ENCODE assay signal across 11 cellular contexts in the genomic region with DNA sequence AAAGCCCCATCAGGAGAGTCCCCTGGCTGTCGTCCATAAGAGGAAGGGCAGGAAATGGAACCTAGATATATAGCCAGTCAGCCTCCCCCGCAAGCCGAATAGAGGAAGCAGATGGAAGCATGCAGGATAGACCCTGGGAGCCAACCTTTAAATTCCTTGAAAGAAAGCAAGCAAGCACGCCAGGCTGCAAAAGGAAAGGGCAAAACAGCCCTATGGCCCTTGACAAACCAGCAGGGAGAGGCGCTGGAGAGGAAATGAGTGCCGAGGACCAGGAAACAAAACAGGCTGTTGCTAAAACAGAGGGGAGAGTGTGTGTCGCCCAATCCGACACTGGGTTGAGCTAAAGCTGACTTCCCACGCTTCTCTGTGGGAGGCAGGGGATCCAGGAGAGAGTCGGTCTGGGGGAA.
A peak's percentile ranks its signal among the peaks of the same experiment; 100 is the strongest.
DNase-seq lines count a peak whose midpoint lies in the region; ATAC-seq and TF ChIP-seq lines count a peak whose summit lies in the region.
"Had no signal": no experiment of that assay in that cellular context is flagged by ENCODE, and none has a peak within 500 bp of the region (broad histone marks: within the 10 kb centered on the region; RNA-seq: fewer than 3 reads in every experiment).

No MANE protein-coding gene starts in this region.

- intact Hi-C loops in A673 (cut with micrococcal nuclease; ENCODE audit: unreplicated experiment): no loop called here

- TF ChIP-seq CTCF in A673 (conservative IDR thresholded peaks at IDR 0.05; ENCODE audit: low read depth, low read length): 0 out of 2 replicates have a peak, but pooled peaks have one; percentile 9

- H3K9me3 ChIP-seq in A673 (ENCODE audit: low read depth, low read length, poor library complexity, severe bottlenecking) (no peaks in the 10 kb centered on the region), muscle layer of duodenum (ENCODE audit: control insufficient read depth in 1 of 2, low read length in 2 of 2) (no peaks in the 10 kb centered on the region)
- H3K9me3 ChIP-seq in effector memory CD4-positive, alpha-beta T cell (ENCODE audit: control insufficient read depth, low read length): no peaks in the 10 kb centered on the region
- H3K9me3 ChIP-seq: esophagus squamous epithelium had no signal

- H3K36me3 ChIP-seq in A673 (ENCODE audit: insufficient read depth, low read length, poor library complexity, severe bottlenecking) (no peaks in the 10 kb centered on the region), muscle layer of duodenum (ENCODE audit: control insufficient read depth in 1 of 2, insufficient read depth in 2 of 2, low read length in 2 of 2) (no peaks in the 10 kb centered on the region)
- no peaks in the 10 kb centered on the region for H3K36me3 ChIP-seq in effector memory CD4-positive, alpha-beta T cell (ENCODE audit: control insufficient read depth, insufficient read depth, low read length)
- H3K36me3 ChIP-seq: esophagus squamous epithelium had no signal

- H3K27me3 ChIP-seq in A673 (replicated peaks; ENCODE audit: insufficient read depth, low read depth, low read length, poor library complexity): no peaks in the 10 kb centered on the region
- no peaks in the 10 kb centered on the region for H3K27me3 ChIP-seq in muscle layer of duodenum (ENCODE audit: low read depth, low read length)
- no peaks in the 10 kb centered on the region for H3K27me3 ChIP-seq in effector memory CD4-positive, alpha-beta T cell (replicated peaks; ENCODE audit: control insufficient read depth, insufficient read depth, low read length, poor library complexity, severe bottlenecking)
- H3K27me3 ChIP-seq: esophagus squamous epithelium had no signal

- CTCF ChIA-PET in A673 (lab: Charles Lee): no interaction called here

- BruUV-seq in A673 (replicated peaks; lab: Mats Ljungman, UMichigan): no TSS peak

- in situ Hi-C loops in KBM-7 (cut with MboI; ENCODE audit: low pct_unique_long_range_greater_than_20kb, low sequenced_read_pairs): no loop called here

- H3K4me3 ChIP-seq in A673 (ENCODE audit: low read depth, low read length, poor library complexity, severe bottlenecking): peak overlapping the region; percentile 33
- peak overlapping the region; percentile 18 to 42 for H3K4me3 ChIP-seq in muscle layer of duodenum (ENCODE audit: low read depth in 1 of 2, low read length in 2 of 2)
- no peak overlapping the region for H3K4me3 ChIP-seq in effector memory CD4-positive, alpha-beta T cell (ENCODE audit: insufficient read depth, low read depth, low read length, poor library complexity, severe bottlenecking)

- POLR2A ChIA-PET in A673 (lab: Charles Lee; ENCODE audit: low non-redundant PET): no interaction called here

- peak overlapping the region; percentile 68 for H3K27ac ChIP-seq in A673 (ENCODE audit: low read depth, low read length, poor library complexity, severe bottlenecking)
- no peak overlapping the region for H3K27ac ChIP-seq in muscle layer of duodenum (ENCODE audit: low read length)
- H3K27ac ChIP-seq in effector memory CD4-positive, alpha-beta T cell (ENCODE audit: insufficient read depth, low read length, poor library complexity, severe bottlenecking): no peak overlapping the region

- DNase-seq in A673 (ENCODE audit: low spot score): peak; percentile 91
- DNase-seq in KBM-7: peak; percentile 69
- DNase-seq in dermis blood vessel endothelial cell: peak; percentile 57
- no peak for DNase-seq in effector memory CD4-positive, alpha-beta T cell
- no peak for DNase-seq in activated CD4-positive, CD25-positive, alpha-beta regulatory T cell (lab: John Stamatoyannopoulos, UW)
- DNase-seq: esophagus squamous epithelium; NCI-H1105 treated with DMSO at 0.1 percent for 48 hours; stimulated activated naive CD4-positive, alpha-beta T cell had no signal

- H3K4me1 ChIP-seq in A673 (ENCODE audit: insufficient read depth, low read length, poor library complexity, severe bottlenecking) (peaks cover 37% of the 10 kb centered on the region), muscle layer of duodenum (ENCODE audit: control insufficient read depth in 1 of 2, insufficient read depth in 2 of 2, low read length in 2 of 2) (no peaks in the 10 kb centered on the region)
- H3K4me1 ChIP-seq in effector memory CD4-positive, alpha-beta T cell (ENCODE audit: control insufficient read depth, insufficient read depth, low read length, poor library complexity, severe bottlenecking): no peaks in the 10 kb centered on the region
- H3K4me1 ChIP-seq: esophagus squamous epithelium had no signal

- ATAC-seq in GM18909 (IDR thresholded peaks at IDR 0.05; ENCODE audit: poor library complexity, unreplicated experiment) (no peak), GM21576 (IDR thresholded peaks at IDR 0.05; ENCODE audit: unreplicated experiment) (no peak)

Comparison
In these comparisons a context has a peak if more than half of its experiments do, and no peak if none do; other contexts are left out.
1. DNase-seq: peak in A673 (single experiment), KBM-7 (single experiment) and dermis blood vessel endothelial cell (single experiment); none in effector memory CD4-positive, alpha-beta T cell (0 of 3) and activated CD4-positive, CD25-positive, alpha-beta regulatory T cell (0 of 4).